In the genomic region with DNA sequence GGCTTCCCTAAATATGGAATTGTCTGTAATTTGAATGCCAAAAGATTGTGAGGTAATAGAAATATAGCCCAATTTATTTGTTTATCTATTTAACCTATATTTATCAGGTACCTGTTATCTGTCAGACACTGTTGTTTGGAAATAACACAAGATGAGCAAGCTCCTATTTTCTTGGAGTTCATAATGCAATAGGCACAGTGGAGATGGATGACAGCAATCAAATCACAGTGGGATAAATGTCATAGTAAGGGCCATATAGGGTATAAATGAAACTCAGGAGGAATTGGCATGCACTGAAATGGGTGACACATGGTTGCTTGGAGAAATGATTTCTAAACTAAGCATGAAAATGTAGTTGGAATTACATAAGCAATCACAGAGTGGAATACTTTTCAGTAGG, we compare ENCODE assay signal across 28 cellular contexts.
"Had no signal": no experiment of that assay in that cellular context is flagged by ENCODE, and none has a peak within 500 bp of the region (broad histone marks: within the 10 kb centered on the region; RNA-seq: fewer than 3 reads in every experiment).

No MANE protein-coding gene starts in this region.

- H3K27ac ChIP-seq: colonic mucosa, coronary artery, dorsolateral prefrontal cortex, epithelial cell of prostate, esophagus muscularis mucosa, esophagus squamous epithelium, foreskin keratinocyte, gastrocnemius medialis, gastroesophageal sphincter, heart left ventricle, heart right ventricle had no signal

- H3K27me3 ChIP-seq: colonic mucosa, dorsolateral prefrontal cortex, esophagus muscularis mucosa, esophagus squamous epithelium, foreskin keratinocyte, gastrocnemius medialis, gastroesophageal sphincter, heart left ventricle, heart right ventricle had no signal

- H3K36me3 ChIP-seq: colonic mucosa, esophagus muscularis mucosa, esophagus squamous epithelium, gastrocnemius medialis, gastroesophageal sphincter, heart left ventricle, heart right ventricle had no signal

- H3K4me3 ChIP-seq: colonic mucosa, coronary artery, dorsolateral prefrontal cortex, esophagus muscularis mucosa, esophagus squamous epithelium, gastrocnemius medialis, gastroesophageal sphincter, heart left ventricle, heart right ventricle had no signal

- H3K9me3 ChIP-seq: colonic mucosa, esophagus muscularis mucosa, esophagus squamous epithelium, gastrocnemius medialis, gastroesophageal sphincter, heart left ventricle, heart right ventricle had no signal

- H3K4me1 ChIP-seq: colonic mucosa, esophagus muscularis mucosa, esophagus squamous epithelium, foreskin keratinocyte, gastrocnemius medialis, gastroesophageal sphincter, heart left ventricle, heart right ventricle had no signal

- FAIRE-seq: colon, endometrium, endothelial cell of umbilical vein, frontal cortex had no signal

- DNase-seq: colonic mucosa; cortex of kidney; dermis blood vessel endothelial cell; dorsolateral prefrontal cortex; effector CD4-positive, alpha-beta T cell; effector CD8-positive, alpha-beta T cell; effector memory CD4-positive, alpha-beta T cell; effector memory CD8-positive, alpha-beta T cell; endodermal cell; erythroblast; esophagus squamous epithelium; foreskin fibroblast; foreskin keratinocyte; foreskin melanocyte; gastrocnemius medialis; glutamatergic neuron; head of caudate nucleus; heart left ventricle; heart right ventricle had no signal

- ATAC-seq: effector memory CD8-positive, alpha-beta T cell; esophagus mucosa; foreskin keratinocyte; gastrocnemius medialis; gastroesophageal sphincter; heart left ventricle; heart right ventricle had no signal
